ENCODE assay signal across 1 cellular context in the genomic region with DNA sequence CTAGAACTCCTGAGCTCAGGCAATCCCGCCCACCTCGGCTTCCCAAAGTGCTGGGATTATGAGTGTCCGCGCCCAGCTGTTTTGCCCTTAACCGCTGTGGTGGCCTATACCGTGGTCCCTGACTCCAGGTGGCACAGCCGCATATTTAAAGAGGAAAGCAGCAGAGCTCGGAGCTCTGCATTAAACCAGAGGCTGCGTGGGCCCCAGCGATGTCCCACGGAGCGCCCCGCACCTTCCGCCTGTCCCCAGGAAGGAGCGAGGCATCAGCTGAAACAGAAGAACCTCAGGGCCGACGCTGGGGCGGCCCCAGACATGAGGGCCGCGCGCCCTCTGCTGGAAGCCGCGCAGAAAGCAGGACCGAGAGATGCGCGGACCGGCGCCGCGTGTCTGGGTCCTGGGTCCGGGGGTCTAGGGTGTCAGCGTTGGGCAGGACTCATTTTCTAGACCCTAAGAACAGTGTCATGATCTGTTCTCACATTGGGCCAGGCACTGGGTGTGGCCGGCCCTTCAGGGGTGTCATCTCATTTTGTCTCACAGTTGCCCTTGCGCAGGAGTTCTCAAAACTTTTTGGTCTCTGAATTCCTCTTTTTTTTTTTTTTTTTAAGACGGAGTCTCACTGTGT.
TF ChIP-seq lines count a peak whose summit lies in the region.

No MANE protein-coding gene starts in this region.

TF ChIP-seq in endothelial cell of umbilical vein, 7 proteins besides CTCF, POLR2A, EP300 and RAD21:
- TF ChIP-seq FOS (IDR thresholded peaks at IDR 0.05; ENCODE audit: borderline replicate concordance, insufficient read depth, low read length) (no peak), GATA2 (IDR thresholded peaks at IDR 0.05; ENCODE audit: insufficient read depth, insufficient read length, low read depth, low read length) (no peak), POLR2AphosphoS5 (IDR thresholded peaks at IDR 0.05; ENCODE audit: insufficient read depth, low read depth, low read length) (no peak), JUN (IDR thresholded peaks at IDR 0.05; ENCODE audit: borderline replicate concordance, insufficient read depth, insufficient read length, low read depth) (no peak), MYC (IDR thresholded peaks at IDR 0.05; ENCODE audit: low read depth, low read length) (no peak), MAX (IDR thresholded peaks at IDR 0.05; ENCODE audit: insufficient read depth, insufficient read length) (no peak)
